ENCODE assay signal across 17 cellular contexts in the genomic region with DNA sequence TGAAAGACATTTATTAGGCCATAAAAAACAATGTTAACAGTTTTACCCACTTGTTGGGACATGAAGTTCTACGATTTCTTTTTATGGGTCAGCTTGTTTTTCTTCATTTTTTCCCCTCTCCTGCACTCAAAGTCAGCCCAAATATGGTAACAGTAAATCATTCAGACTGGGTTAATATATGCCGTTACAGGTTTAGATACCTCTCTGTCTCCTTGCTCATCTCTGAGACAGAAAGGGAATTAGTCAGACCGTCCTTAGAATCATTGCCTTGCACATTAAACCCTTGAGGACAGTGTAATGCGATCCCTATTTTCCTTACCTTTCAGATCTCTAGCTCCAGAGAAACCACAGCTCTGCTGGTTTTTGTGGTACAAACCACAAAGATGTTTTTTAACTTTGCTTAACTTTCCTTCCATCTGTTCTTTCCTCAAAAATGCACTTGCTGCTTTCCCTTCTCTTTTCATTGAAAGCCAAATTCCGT.
DNase-seq lines count a peak whose midpoint lies in the region; ATAC-seq and TF ChIP-seq lines count a peak whose summit lies in the region.
"Had no signal": no experiment of that assay in that cellular context is flagged by ENCODE, and none has a peak within 500 bp of the region (broad histone marks: within the 10 kb centered on the region; RNA-seq: fewer than 3 reads in every experiment).

No MANE protein-coding gene starts in this region.

- H3K9me3 Mint-ChIP-seq in osteocyte (ENCODE audit: unreplicated experiment): peaks cover 7% of the 10 kb centered on the region
- H3K9me3 Mint-ChIP-seq: activated T-helper 1 cell treated with anti-CD3 and anti-CD28 coated beads, Interleukin-12 subunit alpha, Interleukin-12 subunit beta, Interleukin-2, Interleukin-4 antibody, amounts not matched to agents 30 ng/mL and 10 ng/mL and 1 ng/mL, durations not matched to agents 14 hours and 24 hours and 36 hours had no signal

- H3K4me3 ChIP-seq in fibroblast of mammary gland (ENCODE audit: control insufficient read depth, low read depth, low read length): no peak overlapping the region
- H3K4me3 ChIP-seq: heart left ventricle had no signal

- H3K4me3 Mint-ChIP-seq in osteocyte (ENCODE audit: unreplicated experiment): no peak overlapping the region
- H3K4me3 Mint-ChIP-seq: activated CD8-positive, alpha-beta T cell treated with anti-CD3 and anti-CD28 coated beads, Interleukin-2, amount 10 ng/mL, durations not matched to agents 7 days and 5 days; activated T-helper 1 cell treated with anti-CD3 and anti-CD28 coated beads, Interleukin-12 subunit alpha, Interleukin-12 subunit beta, Interleukin-2, Interleukin-4 antibody, amounts not matched to agents 30 ng/mL and 10 ng/mL and 1 ng/mL, durations not matched to agents 14 hours and 24 hours and 36 hours; stimulated activated naive CD8-positive, alpha-beta T cell treated with anti-CD3 and anti-CD28 coated beads, Interleukin-15, Interleukin-2, amounts not matched to agents 100 ng/mL and 50 ng/mL, for 24 hours had no signal

- H3K27me3 Mint-ChIP-seq in osteocyte (ENCODE audit: unreplicated experiment): no peaks in the 10 kb centered on the region
- H3K27me3 Mint-ChIP-seq: progenitor cell of endocrine pancreas had no signal

- no peaks in the 10 kb centered on the region for H3K36me3 Mint-ChIP-seq in osteocyte (ENCODE audit: unreplicated experiment)

- DNase-seq in EL: peak; percentile 47
- peak; percentile 85 for DNase-seq in RPMI7951 (ENCODE audit: low read depth)
- DNase-seq in fibroblast of mammary gland (ENCODE audit: low read depth): peak; percentile 57
- no peak for DNase-seq in osteocyte (ENCODE audit: extremely low spot score, unreplicated experiment)
- DNase-seq in hepatic stellate cell (ENCODE audit: low spot score): no peak
- DNase-seq: activated CD8-positive, alpha-beta T cell treated with anti-CD3 and anti-CD28 coated beads, Interleukin-2, amount 10 ng/mL, durations not matched to agents 7 days and 5 days; Calu3; heart left ventricle; left colon; NCI-H1694 treated with DMSO at 0.1 percent for 48 hours; NCI-H510A had no signal

- ATAC-seq in GM19328 (IDR thresholded peaks at IDR 0.05; ENCODE audit: unreplicated experiment) (no peak), HG03280 (IDR thresholded peaks at IDR 0.05; ENCODE audit: unreplicated experiment) (no peak), HG03469 (IDR thresholded peaks at IDR 0.05; ENCODE audit: unreplicated experiment) (no peak)
- ATAC-seq: activated CD8-positive, alpha-beta T cell treated with anti-CD3 and anti-CD28 coated beads, Interleukin-2, amount 10 ng/mL, durations not matched to agents 7 days and 5 days; heart left ventricle; left colon had no signal

- peaks cover 41% of the 10 kb centered on the region for H3K4me1 Mint-ChIP-seq in osteocyte (ENCODE audit: unreplicated experiment)

- peak overlapping the region; percentile 27 for H3K27ac Mint-ChIP-seq in osteocyte (ENCODE audit: unreplicated experiment)
- H3K27ac Mint-ChIP-seq: activated CD8-positive, alpha-beta T cell treated with anti-CD3 and anti-CD28 coated beads, Interleukin-2, amount 10 ng/mL, durations not matched to agents 7 days and 5 days; activated T-helper 1 cell treated with anti-CD3 and anti-CD28 coated beads, Interleukin-12 subunit alpha, Interleukin-12 subunit beta, Interleukin-2, Interleukin-4 antibody, amounts not matched to agents 30 ng/mL and 10 ng/mL and 1 ng/mL, durations not matched to agents 14 hours and 24 hours and 36 hours; progenitor cell of endocrine pancreas; stimulated activated naive CD8-positive, alpha-beta T cell treated with anti-CD3 and anti-CD28 coated beads, Interleukin-15, Interleukin-2, amounts not matched to agents 100 ng/mL and 50 ng/mL, for 24 hours had no signal

- TF ChIP-seq CTCF in fibroblast of mammary gland (conservative IDR thresholded peaks at IDR 0.05; ENCODE audit: control insufficient read depth, insufficient read depth, low read depth, low read length): no peak
- no peak for TF ChIP-seq CTCF in osteocyte (IDR thresholded peaks at IDR 0.05)

Comparison
In these comparisons a context has a peak if more than half of its experiments do, and no peak if none do; other contexts are left out.
1. DNase-seq: peak in EL (single experiment), RPMI7951 (single experiment) and fibroblast of mammary gland (single experiment); none in osteocyte (single experiment) and hepatic stellate cell (single experiment).